Comparison of ENCODE assay signal across 1 cellular context in genomic region chr1:222247811-222248310, GRCh38.
TF ChIP-seq lines count a peak whose summit lies in the region.

No MANE protein-coding gene starts in this region.

TF ChIP-seq in H1, 55 proteins besides CTCF, POLR2A, EP300 and RAD21 (continued from another document):
- TF ChIP-seq TBP (IDR thresholded peaks at IDR 0.05; ENCODE audit: low read depth, low read length) (no peak), SP2 (IDR thresholded peaks at IDR 0.05; ENCODE audit: low read length) (no peak), BRCA1 (IDR thresholded peaks at IDR 0.05; ENCODE audit: low read depth, low read length) (no peak), RNF2 (IDR thresholded peaks at IDR 0.05; ENCODE audit: borderline replicate concordance, low read depth, low read length, missing control alignments, poor library complexity, severe bottlenecking) (no peak), JUN (IDR thresholded peaks at IDR 0.05; ENCODE audit: low read depth, low read length) (no peak), ATF2 (IDR thresholded peaks at IDR 0.05; ENCODE audit: low read length) (no peak), KDM5A (IDR thresholded peaks at IDR 0.05; ENCODE audit: low read length) (no peak), USF2 (IDR thresholded peaks at IDR 0.05; ENCODE audit: low read length) (no peak), GABPA (IDR thresholded peaks at IDR 0.05; ENCODE audit: borderline replicate concordance, insufficient read depth, low read length) (no peak), GTF2F1 (IDR thresholded peaks at IDR 0.05; ENCODE audit: borderline replicate concordance, low read depth, low read length) (no peak), EZH2 (IDR thresholded peaks at IDR 0.05; ENCODE audit: low read depth, low read length, severe bottlenecking) (no peak), PHF8 (conservative IDR thresholded peaks at IDR 0.05; ENCODE audit: low read depth, low read length) (no peak), MAX (IDR thresholded peaks at IDR 0.05) (no peak), SIX5 (IDR thresholded peaks at IDR 0.05; ENCODE audit: low read depth, low read length) (no peak), CTBP2 (IDR thresholded peaks at IDR 0.05; ENCODE audit: borderline replicate concordance, insufficient read depth, insufficient read length, low read length) (no peak)
TF ChIP-seq in H1: peak in this region for 0.
